Comparison of ENCODE assay signal across 1 cellular context in genomic region chr2:207633686-207634085, GRCh38.
TF ChIP-seq lines count a peak whose summit lies in the region.

No MANE protein-coding gene starts in this region.

TF ChIP-seq in HCT116, 20 proteins besides CTCF, POLR2A, EP300 and RAD21 (continued from another document):
- TF ChIP-seq FOSL1 (IDR thresholded peaks at IDR 0.05; ENCODE audit: low read depth) (no peak), CEBPB (IDR thresholded peaks at IDR 0.05; ENCODE audit: low read depth) (no peak), ZFX (IDR thresholded peaks at IDR 0.05) (no peak), REST (IDR thresholded peaks at IDR 0.05; ENCODE audit: low read depth) (no peak), EZH2phosphoT487 (IDR thresholded peaks at IDR 0.05; ENCODE audit: borderline replicate concordance) (no peak), SRF (IDR thresholded peaks at IDR 0.05; ENCODE audit: low read depth) (no peak)
